Comparison of ENCODE assay signal across 26 cellular contexts in the genomic region with DNA sequence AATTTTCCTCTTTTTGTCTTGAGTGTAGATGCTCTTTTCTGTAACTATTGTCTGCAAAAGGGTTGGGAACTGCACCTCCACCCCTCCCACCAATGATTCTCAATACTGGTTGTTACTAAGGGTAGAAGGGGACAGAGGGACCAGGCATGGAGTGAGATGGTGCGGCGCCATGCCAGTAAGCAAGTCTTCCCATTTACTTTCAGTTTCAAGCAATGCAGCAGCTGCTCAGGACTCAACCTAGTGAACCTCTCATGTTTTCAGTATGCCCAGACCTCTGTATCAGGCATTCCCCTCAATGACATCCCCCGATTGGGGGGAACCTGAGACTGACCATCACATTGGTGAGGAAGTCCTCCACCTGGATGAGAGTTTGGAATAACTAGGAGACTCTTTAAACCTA.
"Had no signal": no experiment of that assay in that cellular context is flagged by ENCODE, and none has a peak within 500 bp of the region (broad histone marks: within the 10 kb centered on the region; RNA-seq: fewer than 3 reads in every experiment).

No MANE protein-coding gene starts in this region.

- H3K27me3 ChIP-seq: adrenal gland, body of pancreas, SJCRH30 had no signal

- ATAC-seq: activated naive CD4-positive, alpha-beta T cell treated with anti-CD3 and anti-CD28 coated beads, Interleukin-2, amount 50 U/mL, for 72 hours; activated T-cell treated with anti-CD3 and anti-CD28 coated beads, Interleukin-2, amount 50 U/mL, for 4 hours; body of pancreas had no signal

- H3K27ac ChIP-seq: adrenal gland, body of pancreas, breast epithelium, SJCRH30, SK-N-MC had no signal

- H3K9me3 ChIP-seq: adrenal gland, body of pancreas, SJCRH30 had no signal

- H3K4me1 Mint-ChIP-seq: activated CD4-positive, alpha-beta T cell treated with anti-CD3 and anti-CD28 coated beads, Interleukin-2, amount 10 ng/mL, durations not matched to agents 24 days and 14 days had no signal

- H3K4me3 ChIP-seq: adrenal gland, body of pancreas, breast epithelium, SJCRH30, SK-N-MC had no signal

- H3K36me3 ChIP-seq: adrenal gland, breast epithelium, SJCRH30 had no signal

- H3K4me1 ChIP-seq: adrenal gland, body of pancreas, breast epithelium, SJCRH30 had no signal

- H3K4me3 Mint-ChIP-seq: activated CD4-positive, alpha-beta memory T cell treated with anti-CD3 and anti-CD28 coated beads for 36 hours; activated CD4-positive, alpha-beta T cell treated with anti-CD3 and anti-CD28 coated beads, Interleukin-2, amount 10 ng/mL, durations not matched to agents 24 days and 14 days; activated naive CD4-positive, alpha-beta T cell treated with anti-CD3 and anti-CD28 coated beads for 36 hours; activated T-cell treated with anti-CD3 and anti-CD28 coated beads, Interleukin-2, amount 50 U/mL, for 4 hours; activated T-helper 1 cell treated with anti-CD3 and anti-CD28 coated beads, Interleukin-12 subunit alpha, Interleukin-12 subunit beta, Interleukin-2, Interleukin-4 antibody, amounts not matched to agents 30 ng/mL and 10 ng/mL and 1 ng/mL, durations not matched to agents 14 hours and 24 hours and 36 hours had no signal

- H3K9me3 Mint-ChIP-seq: activated naive CD4-positive, alpha-beta T cell treated with anti-CD3 and anti-CD28 coated beads, Interleukin-2, amount 50 U/mL, for 72 hours had no signal

- H3K27ac Mint-ChIP-seq: activated CD4-positive, alpha-beta memory T cell treated with anti-CD3 and anti-CD28 coated beads for 36 hours; activated CD4-positive, alpha-beta T cell treated with anti-CD3 and anti-CD28 coated beads, Interleukin-2, amount 10 ng/mL, durations not matched to agents 24 days and 14 days; activated naive CD4-positive, alpha-beta T cell treated with anti-CD3 and anti-CD28 coated beads for 36 hours; activated naive CD4-positive, alpha-beta T cell treated with anti-CD3 and anti-CD28 coated beads, Interleukin-2, amount 50 U/mL, for 72 hours; activated T-helper 1 cell treated with anti-CD3 and anti-CD28 coated beads, Interleukin-12 subunit alpha, Interleukin-12 subunit beta, Interleukin-2, Interleukin-4 antibody, amounts not matched to agents 30 ng/mL and 10 ng/mL and 1 ng/mL, durations not matched to agents 14 hours and 24 hours and 36 hours had no signal

- H3K27me3 Mint-ChIP-seq: activated CD4-positive, alpha-beta memory T cell treated with anti-CD3 and anti-CD28 coated beads for 36 hours; activated CD4-positive, alpha-beta T cell treated with anti-CD3 and anti-CD28 coated beads, Interleukin-2, amount 10 ng/mL, durations not matched to agents 24 days and 14 days had no signal

- DNase-seq: activated CD4-positive, alpha-beta memory T cell treated with anti-CD3 and anti-CD28 coated beads for 36 hours; activated CD4-positive, alpha-beta T cell treated with anti-CD3 and anti-CD28 coated beads, Interleukin-2, amount 10 ng/mL, durations not matched to agents 24 days and 14 days; activated CD8-positive, alpha-beta memory T cell treated with anti-CD3 and anti-CD28 coated beads, Interleukin-2, amount 50 U/mL, for 4 hours; activated gamma-delta T cell treated with Interleukin-2 at 50 U/mL for 16 hours; activated naive CD4-positive, alpha-beta T cell treated with anti-CD3 and anti-CD28 coated beads for 36 hours; activated T-cell treated with anti-CD3 and anti-CD28 coated beads for 4 hours; activated T-cell treated with anti-CD3 and anti-CD28 coated beads, Interleukin-2, amount 50 U/mL, for 4 hours; adrenal gland; body of pancreas; caudate nucleus; cerebellar nuclear complex; Karpas-422; NCI-H1092; NCI-H1436 treated with DMSO at 0.1 percent for 48 hours; NCI-H1694 treated with DMSO at 0.1 percent for 48 hours; NCI-H2029; NCI-H345; NCI-H526; NCI-H748 treated with DMSO at 0.1 percent for 48 hours; OCI-M1; SHP77; SJCRH30 had no signal
